ENCODE assay signal across 11 cellular contexts in genomic region chr6:147207351-147207750, GRCh38.
DNase-seq lines count a peak whose midpoint lies in the region; ATAC-seq and TF ChIP-seq lines count a peak whose summit lies in the region.
"Had no signal": no experiment of that assay in that cellular context is flagged by ENCODE, and none has a peak within 500 bp of the region (broad histone marks: within the 10 kb centered on the region; RNA-seq: fewer than 3 reads in every experiment).

No MANE protein-coding gene starts in this region.

- ATAC-seq in GM18868 (IDR thresholded peaks at IDR 0.05; ENCODE audit: unreplicated experiment), result no peak

- H3K27me3 ChIP-seq in neutrophil, result no peaks in the 10 kb centered on the region

- no peak for TF ChIP-seq CTCF in NB4 (IDR thresholded peaks at IDR 0.05; ENCODE audit: low read depth, low read length)
- no peak for TF ChIP-seq CTCF in choroid plexus epithelial cell (conservative IDR thresholded peaks at IDR 0.05; ENCODE audit: low read depth, low read length)
- TF ChIP-seq CTCF in neutrophil (IDR thresholded peaks at IDR 0.05), result no peak

- TF ChIP-seq POLR2A in NB4 (IDR thresholded peaks at IDR 0.05; ENCODE audit: extremely low read depth, insufficient read length), result no peak

- H3K4me3 ChIP-seq in NB4 (ENCODE audit: low read depth, low read length) (peak overlapping the region; percentile 90), choroid plexus epithelial cell (ENCODE audit: low read depth, low read length) (peak overlapping the region; percentile 33), neutrophil (ENCODE audit: low read depth in 1 of 2, low read length in 1 of 2) (peak overlapping the region in 1 of 2 experiments; percentile 92)

- H3K36me3 ChIP-seq in neutrophil, result peaks cover 7% of the 10 kb centered on the region

- H3K4me1 ChIP-seq in neutrophil (ENCODE audit: control insufficient read depth in 1 of 2, insufficient read depth in 1 of 2, low read depth in 1 of 2, low read length in 1 of 2), result peaks cover 51 to 53% of the 10 kb centered on the region in 2 experiments

- peak overlapping the region; percentile 97 for H3K27ac ChIP-seq in neutrophil
- H3K27ac ChIP-seq: RWPE1 had no signal

- H3K9me3 ChIP-seq in neutrophil, result no peaks in the 10 kb centered on the region

- peak; percentile 21 for DNase-seq in Ammon's horn (ENCODE audit: low spot score)
- DNase-seq in NB4 (ENCODE audit: low read depth), result no peak
- peak; percentile 51 for DNase-seq in choroid plexus epithelial cell (ENCODE audit: low read depth)
- DNase-seq in NCI-H2171 (lab: John Stamatoyannopoulos, UW), result no peak
- DNase-seq in NCI-H2196 treated with DMSO at 0.1 percent for 48 hours (lab: John Stamatoyannopoulos, UW; ENCODE audit: unreplicated experiment), result no peak
- DNase-seq in NCI-H1436 treated with DMSO at 0.1 percent for 48 hours (lab: John Stamatoyannopoulos, UW), result no peak
- DNase-seq: DMS79, Kasumi-1 had no signal

Comparison
In these comparisons a context has a peak if more than half of its experiments do, and no peak if none do; other contexts are left out.
1. DNase-seq: peak in Ammon's horn (single experiment) and choroid plexus epithelial cell (single experiment); none in NB4 (single experiment), NCI-H2171 (single experiment), NCI-H2196 treated with DMSO at 0.1 percent for 48 hours (single experiment) and NCI-H1436 treated with DMSO at 0.1 percent for 48 hours (single experiment).